8 cellular contexts compared by ENCODE assay signal in genomic region chr7:24936121-24936824, GRCh38. TPM values are rescaled to one million over a fixed set of nuclear protein-coding genes. Genes with fewer than 3 reads are reported as not detected.
DNase-seq lines count a peak whose midpoint lies in the region; ATAC-seq, FAIRE-seq and TF ChIP-seq lines count a peak whose summit lies in the region.

No MANE protein-coding gene starts in this region.

- TF ChIP-seq CTCF in BJ (IDR thresholded peaks at IDR 0.05; ENCODE audit: insufficient read depth, low read depth, low read length) (no peak), astrocyte of the cerebellum (IDR thresholded peaks at IDR 0.05; ENCODE audit: low read depth, low read length, missing control alignments) (no peak), pancreas (IDR thresholded peaks at IDR 0.05) (no peak)

- in situ Hi-C loops in astrocyte of the cerebellum (cut with HindIII; ENCODE audit: low sequenced_read_pairs): no loop called here

- H3K9me3 Mint-ChIP-seq in T-cell: no peaks in the 10 kb centered on the region

- H3K4me1 ChIP-seq in pancreas: no peaks in the 10 kb centered on the region

- no peaks in the 10 kb centered on the region for H3K36me3 ChIP-seq in BJ (ENCODE audit: control insufficient read depth, insufficient read depth, low read length)
- no peaks in the 10 kb centered on the region for H3K36me3 ChIP-seq in pancreas

- H3K4me3 ChIP-seq in BJ (ENCODE audit: low read depth, low read length): no peak overlapping the region
- no peak overlapping the region for H3K4me3 ChIP-seq in astrocyte of the cerebellum (ENCODE audit: low read depth, low read length)
- H3K4me3 ChIP-seq in pancreas: no peak overlapping the region

- intact Hi-C loops in pancreas (cut with DNase I): no loop called here

- H3K27ac ChIP-seq in pancreas: no peak overlapping the region

- no peak for FAIRE-seq in pancreas (lab: Jason Lieb, UNC)
- FAIRE-seq in HTR-8/SVneo (lab: Jason Lieb, UNC): no peak

- H3K27me3 ChIP-seq in BJ (ENCODE audit: control insufficient read depth, insufficient read depth, low read length) (no peaks in the 10 kb centered on the region), pancreas (no peaks in the 10 kb centered on the region)

- H3K4me3 Mint-ChIP-seq in T-cell: no peak overlapping the region

- POLR2A ChIA-PET in BJ (lab: Charles Lee) (no interaction called here), T-cell (lab: Charles Lee) (interaction anchor here (0.9 to 1.4 kb wide), 2 partner anchors 10 to 12 kb away, joined by 3 to 4 read pairs; no protein-coding TSS in a partner anchor)

- H3K27me3 Mint-ChIP-seq in T-cell: no peaks in the 10 kb centered on the region

- CTCF ChIA-PET in BJ (lab: Yijun Ruan, JAX): interaction anchor here (0.6 to 1.3 kb wide), 5 partner anchors 12 to 158 kb away, joined by 3 read pairs; no protein-coding TSS in a partner anchor
- CTCF ChIA-PET in T-cell (lab: Charles Lee): no interaction called here

- H3K4me1 Mint-ChIP-seq in T-cell: peaks cover 42 to 71% (median 69%) of the 10 kb centered on the region in 3 donors

- 84 to 86% methylated on average over 3 of the region's 3 CpGs for WGBS in pancreas, 2 donors

- ATAC-seq in GM19438 (IDR thresholded peaks at IDR 0.05; ENCODE audit: low read depth, unreplicated experiment) (peak; percentile 66), HG03159 (IDR thresholded peaks at IDR 0.05; ENCODE audit: unreplicated experiment) (peak; percentile 73), T-cell (replicated peaks in 1 of 4) (no peak), pancreas (no peak)

- peaks cover 18% of the 10 kb centered on the region for H3K36me3 Mint-ChIP-seq in T-cell

- DNase-seq in BJ (ENCODE audit: low read depth): peak; percentile 21
- peak; percentile 27 for DNase-seq in astrocyte of the cerebellum (ENCODE audit: low read depth)
- no peak for DNase-seq in T-cell
- DNase-seq in pancreas: no peak
- no peak for DNase-seq in T-helper 9 cell
- no peak for DNase-seq in HTR-8/SVneo (ENCODE audit: insufficient read length, low spot score)

- no peaks in the 10 kb centered on the region for H3K9me3 ChIP-seq in pancreas

- H3K27ac Mint-ChIP-seq in T-cell: peak overlapping the region in 1 of 2 donors; percentile 35

RNA-seq across cellular contexts. Expression of gene OSBPL3, which starts 43.7 kb away (rescaled TPM):
- polyA plus RNA-seq in BJ (2011; rRNA removed): 26.5 and 27.1 TPM in 2 replicates
- polyA minus RNA-seq in BJ (2011; rRNA and poly(A)+ RNA removed): 22.8 and 23.2 TPM in 2 replicates
- 10 to 100 TPM; 30.2 to 62.7 (median 54.7) TPM for total RNA-seq in T-cell
- total RNA-seq in pancreas: 1 to 10 TPM; 1.5 to 9.5 (median 3.7) TPM
- 1 to 10 TPM; 3.9 to 4.7 TPM for polyA plus RNA-seq in pancreas

Comparison
In these comparisons a context has a peak if more than half of its experiments do, and no peak if none do; other contexts are left out.
1. DNase-seq: peak in BJ (single experiment) and astrocyte of the cerebellum (single experiment); none in T-cell (0 of 34), pancreas (0 of 6), T-helper 9 cell (single experiment) and HTR-8/SVneo (single experiment).
2. ATAC-seq: peak in GM19438 (single experiment) and HG03159 (single experiment); none in T-cell (0 of 4) and pancreas (0 of 4).